In the genomic region with DNA sequence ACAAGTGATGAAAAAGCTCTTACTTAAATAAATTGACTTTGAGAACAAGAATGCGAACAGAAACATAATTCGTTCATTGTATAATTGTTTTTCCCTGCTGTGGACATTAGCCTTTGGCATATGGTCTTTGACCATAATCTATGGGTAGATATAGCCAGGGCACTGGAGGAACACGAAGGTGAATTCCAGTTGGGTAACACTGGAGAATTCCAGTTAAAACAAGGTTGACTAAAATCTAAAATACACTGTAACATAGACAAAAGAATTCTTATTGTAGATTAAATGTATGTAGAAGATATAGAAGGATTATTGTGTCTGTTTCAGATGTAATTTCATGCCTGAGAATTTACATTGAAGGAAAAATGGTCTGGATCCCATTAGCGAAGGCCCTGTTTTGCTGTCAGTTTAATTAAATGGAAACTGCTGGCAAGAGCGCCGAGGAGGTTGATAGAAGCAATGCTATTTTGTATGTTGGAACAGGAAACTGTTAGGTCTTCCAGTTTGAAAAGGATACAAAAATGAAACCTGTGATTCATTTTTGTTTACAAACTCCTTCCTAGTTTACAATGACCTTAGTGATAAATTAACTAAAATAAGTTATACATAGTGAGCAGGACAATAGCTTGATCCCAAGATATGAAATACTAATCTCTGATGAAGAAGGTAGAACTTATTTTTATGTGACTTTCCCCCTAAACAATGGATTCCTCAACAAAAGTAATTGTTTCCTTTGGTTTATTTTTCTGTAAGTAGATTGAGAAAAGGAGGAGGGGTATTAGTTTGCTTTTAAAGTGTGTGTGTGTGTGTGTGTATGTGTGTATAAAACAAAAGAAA, we compare ENCODE assay signal across 8 cellular contexts.
DNase-seq lines count a peak whose midpoint lies in the region; ATAC-seq and TF ChIP-seq lines count a peak whose summit lies in the region.

No MANE protein-coding gene starts in this region.

- H3K9me3 Mint-ChIP-seq in CD4-positive, alpha-beta memory T cell: peaks cover 0 to 5% (median 0%) of the 10 kb centered on the region in 8 donors
- no peaks in the 10 kb centered on the region for H3K9me3 Mint-ChIP-seq in osteocyte (ENCODE audit: unreplicated experiment)
- no peaks in the 10 kb centered on the region for H3K9me3 Mint-ChIP-seq in T-helper 2 cell treated with Interferon-gamma antibody and Interleukin-4, amounts not matched to agents 5 μg/mL and 100 μg/mL, for 36 hours

- no peak overlapping the region for H3K27ac ChIP-seq in CD4-positive, alpha-beta memory T cell (ENCODE audit: low read depth, low read length)
- H3K27ac ChIP-seq in OCI-LY1 (ENCODE audit: low read depth, low read length, poor library complexity, severe bottlenecking): peak overlapping the region; percentile 86

- TF ChIP-seq CTCF in OCI-LY1 (IDR thresholded peaks at IDR 0.05; ENCODE audit: low read length): no peak
- no peak for TF ChIP-seq CTCF in osteocyte (IDR thresholded peaks at IDR 0.05)

- peak overlapping the region in 6 of 7 donors; percentile 11 to 83 (median 73) for H3K27ac Mint-ChIP-seq in CD4-positive, alpha-beta memory T cell
- H3K27ac Mint-ChIP-seq in osteocyte (ENCODE audit: unreplicated experiment): peak overlapping the region; percentile 91
- no peak overlapping the region for H3K27ac Mint-ChIP-seq in T-helper 2 cell treated with Interferon-gamma antibody and Interleukin-4, amounts not matched to agents 5 μg/mL and 100 μg/mL, for 36 hours

- peak overlapping the region in 2 of 8 donors; percentile 2 to 8 for H3K4me3 Mint-ChIP-seq in CD4-positive, alpha-beta memory T cell
- peak overlapping the region; percentile 3 for H3K4me3 Mint-ChIP-seq in osteocyte (ENCODE audit: unreplicated experiment)
- no peak overlapping the region for H3K4me3 Mint-ChIP-seq in T-helper 2 cell treated with Interferon-gamma antibody and Interleukin-4, amounts not matched to agents 5 μg/mL and 100 μg/mL, for 36 hours

- DNase-seq in CD4-positive, alpha-beta memory T cell: no peak
- peak; percentile 59 to 64 for DNase-seq in dermis microvascular lymphatic vessel endothelial cell (ENCODE audit: low read depth in 2 of 2)
- no peak for DNase-seq in osteocyte (ENCODE audit: extremely low spot score, unreplicated experiment)
- DNase-seq in T-helper 2 cell treated with Interferon-gamma antibody and Interleukin-4, amounts not matched to agents 5 μg/mL and 100 μg/mL, for 36 hours (ENCODE audit: low spot score): no peak
- no peak for DNase-seq in COLO829 (ENCODE audit: low spot score)
- no peak for DNase-seq in NCI-H1436 (lab: John Stamatoyannopoulos, UW)

- ATAC-seq in GM21515 (IDR thresholded peaks at IDR 0.05; ENCODE audit: unreplicated experiment): no peak

- peak overlapping the region; percentile 37 for H3K4me2 ChIP-seq in OCI-LY1 (ENCODE audit: low read length)

- peaks cover 44 to 49% of the 10 kb centered on the region in 2 donors for H3K36me3 Mint-ChIP-seq in CD4-positive, alpha-beta memory T cell
- peaks cover 12% of the 10 kb centered on the region for H3K36me3 Mint-ChIP-seq in osteocyte (ENCODE audit: unreplicated experiment)
- H3K36me3 Mint-ChIP-seq in T-helper 2 cell treated with Interferon-gamma antibody and Interleukin-4, amounts not matched to agents 5 μg/mL and 100 μg/mL, for 36 hours (ENCODE audit: low read depth): peaks cover 45% of the 10 kb centered on the region

- H3K27me3 ChIP-seq in CD4-positive, alpha-beta memory T cell (ENCODE audit: insufficient read depth, low read length): no peaks in the 10 kb centered on the region
- no peaks in the 10 kb centered on the region for H3K27me3 ChIP-seq in OCI-LY1 (ENCODE audit: insufficient read depth, low read length)

- intact Hi-C loops in CD4-positive, alpha-beta memory T cell (cut with micrococcal nuclease): loop anchor here (2.0 kb wide), 1 partner anchor 22 kb away; no protein-coding TSS in a partner anchor

- POLR2A ChIA-PET in CD4-positive, alpha-beta memory T cell (lab: Charles Lee; ENCODE audit: partially characterized antibody): interaction anchor here (1.0 kb wide), 1 partner anchor 18 kb away, joined by 4 read pairs; no protein-coding TSS in a partner anchor

- H3K4me3 ChIP-seq in CD4-positive, alpha-beta memory T cell (ENCODE audit: low read length in 2 of 2): no peak overlapping the region
- no peak overlapping the region for H3K4me3 ChIP-seq in OCI-LY1 (ENCODE audit: low read depth, low read length, poor library complexity, severe bottlenecking)

- H3F3A ChIP-seq in OCI-LY1 (ENCODE audit: insufficient read depth, low read length): peaks cover 4% of the 10 kb centered on the region; the same call in 1 of the 2 replicates

- peaks cover 24 to 62% (median 45%) of the 10 kb centered on the region in 4 donors for H3K4me1 Mint-ChIP-seq in CD4-positive, alpha-beta memory T cell
- peaks cover 83% of the 10 kb centered on the region for H3K4me1 Mint-ChIP-seq in osteocyte (ENCODE audit: unreplicated experiment)
- H3K4me1 Mint-ChIP-seq in T-helper 2 cell treated with Interferon-gamma antibody and Interleukin-4, amounts not matched to agents 5 μg/mL and 100 μg/mL, for 36 hours (ENCODE audit: low read depth): peaks cover 47% of the 10 kb centered on the region

- H3K79me2 ChIP-seq in OCI-LY1 (ENCODE audit: insufficient read depth, low read length): peaks cover 52% of the 10 kb centered on the region; the same call in 1 of the 2 replicates

- H3K9ac ChIP-seq in OCI-LY1 (ENCODE audit: low read length): peak overlapping the region; percentile 47; the same call in 1 of the 2 replicates

- no peaks in the 10 kb centered on the region for H3K36me3 ChIP-seq in CD4-positive, alpha-beta memory T cell (ENCODE audit: insufficient read depth, low read length)
- H3K36me3 ChIP-seq in OCI-LY1 (ENCODE audit: insufficient read depth, low read length): peaks cover 26% of the 10 kb centered on the region; the same call in 1 of the 2 replicates

- CTCF ChIA-PET in CD4-positive, alpha-beta memory T cell (lab: Charles Lee; ENCODE audit: partially characterized antibody): interaction anchor here (1.3 kb wide), 1 partner anchor 67 kb away, joined by 3 read pairs; no protein-coding TSS in a partner anchor

- no peaks in the 10 kb centered on the region for H3K9me2 ChIP-seq in OCI-LY1 (ENCODE audit: low read depth, low read length)

- H3K9me3 ChIP-seq in CD4-positive, alpha-beta memory T cell (ENCODE audit: control insufficient read depth in 1 of 2, low read length in 2 of 2): no peaks in the 10 kb centered on the region
- H3K9me3 ChIP-seq in OCI-LY1 (ENCODE audit: low read length): no peaks in the 10 kb centered on the region

- H3K4me1 ChIP-seq in CD4-positive, alpha-beta memory T cell (ENCODE audit: insufficient read depth, low read length): peaks cover 28% of the 10 kb centered on the region
- H3K4me1 ChIP-seq in OCI-LY1 (ENCODE audit: insufficient read depth, low read length, severe bottlenecking): peaks cover 100% of the 10 kb centered on the region

- no peak overlapping the region for H2AFZ ChIP-seq in OCI-LY1 (ENCODE audit: low read length)

- no peaks in the 10 kb centered on the region for H4K20me1 ChIP-seq in OCI-LY1 (ENCODE audit: insufficient read depth, low read length)

- no peaks in the 10 kb centered on the region for H3K27me3 Mint-ChIP-seq in CD4-positive, alpha-beta memory T cell
- no peaks in the 10 kb centered on the region for H3K27me3 Mint-ChIP-seq in osteocyte (ENCODE audit: unreplicated experiment)
- H3K27me3 Mint-ChIP-seq in T-helper 2 cell treated with Interferon-gamma antibody and Interleukin-4, amounts not matched to agents 5 μg/mL and 100 μg/mL, for 36 hours (ENCODE audit: low read depth): no peaks in the 10 kb centered on the region

Comparison
In these comparisons a context has a peak if more than half of its experiments do, and no peak if none do; other contexts are left out.
1. DNase-seq: peak in dermis microvascular lymphatic vessel endothelial cell (2 of 2); none in CD4-positive, alpha-beta memory T cell (0 of 5), osteocyte (single experiment), T-helper 2 cell treated with Interferon-gamma antibody and Interleukin-4, amounts not matched to agents 5 μg/mL and 100 μg/mL, for 36 hours (single experiment), COLO829 (single experiment) and NCI-H1436 (single experiment).